ENCODE assay signal across 8 cellular contexts in genomic region chr13:110455941-110456340, GRCh38.
DNase-seq lines count a peak whose midpoint lies in the region; ATAC-seq, FAIRE-seq and TF ChIP-seq lines count a peak whose summit lies in the region.

No MANE protein-coding gene starts in this region.

- no peaks in the 10 kb centered on the region for H3K36me3 Mint-ChIP-seq in activated naive CD8-positive, alpha-beta T cell treated with anti-CD3 and anti-CD28 coated beads for 36 hours

- ATAC-seq in HG02642 (IDR thresholded peaks at IDR 0.05; ENCODE audit: poor library complexity, unreplicated experiment) (peak; percentile 99), left cardiac atrium (peak; percentile 88)

- no peak overlapping the region for H3K27ac Mint-ChIP-seq in activated naive CD8-positive, alpha-beta T cell treated with anti-CD3 and anti-CD28 coated beads for 36 hours

- no peak for TF ChIP-seq POLR2A in GM12892 (IDR thresholded peaks at IDR 0.05; ENCODE audit: low read depth, low read length)

- peaks cover 4% of the 10 kb centered on the region for H3K4me1 Mint-ChIP-seq in activated naive CD8-positive, alpha-beta T cell treated with anti-CD3 and anti-CD28 coated beads for 36 hours

- TF ChIP-seq CTCF in retinal pigment epithelial cell (conservative IDR thresholded peaks at IDR 0.05; ENCODE audit: low read depth, low read length), result peak; percentile 83

- no peak overlapping the region for H3K4me3 ChIP-seq in retinal pigment epithelial cell (ENCODE audit: low read length)

- peaks cover 36% of the 10 kb centered on the region for H3K27me3 Mint-ChIP-seq in activated naive CD8-positive, alpha-beta T cell treated with anti-CD3 and anti-CD28 coated beads for 36 hours

- peak; percentile 85 for DNase-seq in GM12892 (ENCODE audit: insufficient read length)
- peak; percentile 51 for DNase-seq in NCI-H1048 (lab: John Stamatoyannopoulos, UW)
- DNase-seq in SKM-1 (lab: John Stamatoyannopoulos, UW; ENCODE audit: unreplicated experiment), result peak; percentile 44
- DNase-seq in activated naive CD8-positive, alpha-beta T cell treated with anti-CD3 and anti-CD28 coated beads for 36 hours, result peak; percentile 66
- peak; percentile 79 for DNase-seq in left cardiac atrium
- peak; percentile 38 for DNase-seq in retinal pigment epithelial cell (ENCODE audit: low read depth)
- DNase-seq in NCI-H446 treated with DMSO at 0.1 percent for 48 hours (lab: John Stamatoyannopoulos, UW), result no peak

- no peaks in the 10 kb centered on the region for H3K9me3 Mint-ChIP-seq in activated naive CD8-positive, alpha-beta T cell treated with anti-CD3 and anti-CD28 coated beads for 36 hours

- peak; percentile 96 for FAIRE-seq in GM12892 (lab: Jason Lieb, UNC)

- intact Hi-C loops in left cardiac atrium (cut with DNase I), result loop anchor here in 1 of 2 donors (5.0 to 10.0 kb wide), 2 partner anchors 46 to 99 kb away; no protein-coding TSS in a partner anchor

- H3K4me3 Mint-ChIP-seq in activated naive CD8-positive, alpha-beta T cell treated with anti-CD3 and anti-CD28 coated beads for 36 hours, result peak overlapping the region; percentile 44
